26 cellular contexts compared by ENCODE assay signal in the genomic region with DNA sequence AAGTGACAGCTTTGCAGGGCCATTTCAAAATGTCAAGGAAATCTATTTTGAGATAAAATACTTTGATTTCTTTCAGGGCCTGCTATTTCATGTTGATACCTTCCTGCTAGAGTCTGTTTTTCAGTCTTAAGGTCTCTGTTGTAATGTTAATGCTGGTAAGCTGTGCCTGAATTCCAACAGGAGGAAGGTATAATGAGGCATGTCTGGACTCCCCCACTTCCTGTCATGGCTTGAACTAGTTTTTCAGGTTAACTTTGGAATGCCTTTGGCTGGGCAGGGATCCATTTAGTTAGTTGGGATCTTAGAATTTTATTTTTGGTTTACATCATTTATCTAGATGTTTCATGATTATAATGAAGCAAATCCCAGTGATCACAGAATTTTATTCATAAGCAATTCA.
DNase-seq lines count a peak whose midpoint lies in the region; ATAC-seq, FAIRE-seq and TF ChIP-seq lines count a peak whose summit lies in the region.
"Had no signal": no experiment of that assay in that cellular context is flagged by ENCODE, and none has a peak within 500 bp of the region (broad histone marks: within the 10 kb centered on the region; RNA-seq: fewer than 3 reads in every experiment).

No MANE protein-coding gene starts in this region.

- FAIRE-seq in astrocyte (lab: Jason Lieb, UNC) (peak; percentile 49), RCC 7860 (lab: Jason Lieb, UNC) (no peak)
- FAIRE-seq: G401.6, GM18507 had no signal

- no peak overlapping the region for H2BK12ac ChIP-seq in mesenchymal stem cell (ENCODE audit: low read length in 2 of 2)

- H3K79me2 ChIP-seq in astrocyte (ENCODE audit: insufficient read depth, low read length): no peaks in the 10 kb centered on the region

- no peaks in the 10 kb centered on the region for H4K20me1 ChIP-seq in astrocyte (ENCODE audit: insufficient read depth, low read length)

- no peak overlapping the region for H3K27ac Mint-ChIP-seq in astrocyte (ENCODE audit: unreplicated experiment)
- H3K27ac Mint-ChIP-seq: CD4-positive, alpha-beta memory T cell had no signal

- no peaks in the 10 kb centered on the region for H3K4me1 Mint-ChIP-seq in astrocyte (ENCODE audit: low read depth, unreplicated experiment)
- H3K4me1 Mint-ChIP-seq: CD4-positive, alpha-beta memory T cell had no signal

- H3K27me3 ChIP-seq in astrocyte (ENCODE audit: insufficient read depth, low read length): no peaks in the 10 kb centered on the region
- no peaks in the 10 kb centered on the region for H3K27me3 ChIP-seq in foreskin keratinocyte
- no peaks in the 10 kb centered on the region for H3K27me3 ChIP-seq in suprapubic skin
- no peaks in the 10 kb centered on the region for H3K27me3 ChIP-seq in mesenchymal stem cell (ENCODE audit: control insufficient read depth in 1 of 2, insufficient read depth in 1 of 2, low read length in 2 of 2)

- no peak overlapping the region for H2BK120ac ChIP-seq in mesenchymal stem cell (ENCODE audit: low read depth, low read length)

- no peaks in the 10 kb centered on the region for H3K79me1 ChIP-seq in mesenchymal stem cell (replicated peaks; ENCODE audit: low read length, poor library complexity, severe bottlenecking)

- H2BK5ac ChIP-seq in mesenchymal stem cell (ENCODE audit: low read depth, low read length, poor library complexity, severe bottlenecking): no peak overlapping the region

- H3K27me3 Mint-ChIP-seq in astrocyte (ENCODE audit: low read depth, unreplicated experiment): no peaks in the 10 kb centered on the region
- H3K27me3 Mint-ChIP-seq: CD4-positive, alpha-beta memory T cell had no signal

- H2AFZ ChIP-seq in astrocyte (ENCODE audit: low read depth, low read length): no peak overlapping the region
- no peak overlapping the region for H2AFZ ChIP-seq in mesenchymal stem cell (ENCODE audit: low read depth, low read length)

- H3K27ac ChIP-seq in astrocyte (ENCODE audit: low read depth, low read length) (no peak overlapping the region), foreskin keratinocyte (no peak overlapping the region), suprapubic skin (no peak overlapping the region), mesenchymal stem cell (ENCODE audit: low read length, poor library complexity, severe bottlenecking) (no peak overlapping the region)
- H3K27ac ChIP-seq: 22Rv1; BLaER1 treated with 17β-estradiol and CSF1 and Interleukin-3, amounts not matched to agents 10 nM and 100 nM had no signal

- no peak for TF ChIP-seq POLR2A in suprapubic skin (IDR thresholded peaks at IDR 0.05)

- H3K4me3 ChIP-seq in astrocyte (ENCODE audit: insufficient read depth, low read depth, low read length) (no peak overlapping the region), suprapubic skin (no peak overlapping the region), mesenchymal stem cell (ENCODE audit: insufficient read depth in 1 of 2, low read depth in 1 of 2, low read length in 2 of 2) (no peak overlapping the region)
- H3K4me3 ChIP-seq: BLaER1 treated with 17β-estradiol and CSF1 and Interleukin-3, amounts not matched to agents 10 nM and 100 nM had no signal

- H4K91ac ChIP-seq in mesenchymal stem cell (ENCODE audit: low read length): no peak overlapping the region

- H3K14ac ChIP-seq in mesenchymal stem cell (ENCODE audit: low read length in 2 of 2): no peak overlapping the region

- H2AK5ac ChIP-seq in mesenchymal stem cell (ENCODE audit: low read length, severe bottlenecking): no peak overlapping the region

- ATAC-seq in foreskin keratinocyte: peak; percentile 78

- TF ChIP-seq EP300 in suprapubic skin (IDR thresholded peaks at IDR 0.05): no peak

- no peak overlapping the region for H4K8ac ChIP-seq in mesenchymal stem cell (ENCODE audit: low read length)

- no peak overlapping the region for H3K4me2 ChIP-seq in astrocyte (ENCODE audit: low read length)
- no peak overlapping the region for H3K4me2 ChIP-seq in mesenchymal stem cell (ENCODE audit: low read length, poor library complexity, severe bottlenecking)

- no peaks in the 10 kb centered on the region for H3K9me3 ChIP-seq in astrocyte (ENCODE audit: insufficient read depth, low read depth, low read length)
- H3K9me3 ChIP-seq in suprapubic skin: no peaks in the 10 kb centered on the region
- H3K9me3 ChIP-seq in mesenchymal stem cell (ENCODE audit: control insufficient read depth, low read length): no peaks in the 10 kb centered on the region
- H3K9me3 ChIP-seq: Caco-2 had no signal

- H3K4me3 Mint-ChIP-seq in astrocyte (ENCODE audit: unreplicated experiment): no peak overlapping the region
- H3K4me3 Mint-ChIP-seq: CD4-positive, alpha-beta memory T cell had no signal

- no peaks in the 10 kb centered on the region for H3K9me3 Mint-ChIP-seq in astrocyte (ENCODE audit: unreplicated experiment)

- H3K4me1 ChIP-seq in astrocyte (ENCODE audit: insufficient read depth, low read length): no peaks in the 10 kb centered on the region
- peaks cover 5% of the 10 kb centered on the region for H3K4me1 ChIP-seq in foreskin keratinocyte
- no peaks in the 10 kb centered on the region for H3K4me1 ChIP-seq in suprapubic skin
- H3K4me1 ChIP-seq in mesenchymal stem cell (ENCODE audit: control insufficient read depth, insufficient read depth, low read depth, low read length): no peaks in the 10 kb centered on the region
- H3K4me1 ChIP-seq: Caco-2 had no signal

- H3K18ac ChIP-seq in mesenchymal stem cell (ENCODE audit: low read depth in 1 of 2, low read length in 2 of 2): no peak overlapping the region

- no peaks in the 10 kb centered on the region for H3K36me3 ChIP-seq in astrocyte (ENCODE audit: insufficient read depth, low read length)
- no peaks in the 10 kb centered on the region for H3K36me3 ChIP-seq in suprapubic skin
- no peaks in the 10 kb centered on the region for H3K36me3 ChIP-seq in mesenchymal stem cell (ENCODE audit: control insufficient read depth in 1 of 2, insufficient read depth in 2 of 2, low read depth in 1 of 2, low read length in 2 of 2)
- H3K36me3 ChIP-seq: BLaER1 treated with 17β-estradiol and CSF1 and Interleukin-3, amounts not matched to agents 10 nM and 100 nM had no signal

- no peak overlapping the region for H3K23ac ChIP-seq in mesenchymal stem cell (ENCODE audit: low read length in 2 of 2)

- H3K9ac ChIP-seq in astrocyte (ENCODE audit: low read length) (no peak overlapping the region), mesenchymal stem cell (ENCODE audit: low read length) (no peak overlapping the region)
- H3K9ac ChIP-seq: BLaER1 treated with 17β-estradiol and CSF1 and Interleukin-3, amounts not matched to agents 10 nM and 100 nM had no signal

- H3K4ac ChIP-seq in mesenchymal stem cell (ENCODE audit: low read depth in 1 of 2, low read length in 2 of 2): no peak overlapping the region

- TF ChIP-seq CTCF in astrocyte (IDR thresholded peaks at IDR 0.05; ENCODE audit: insufficient read depth, low read depth, low read length) (no peak), foreskin keratinocyte (conservative IDR thresholded peaks at IDR 0.05) (no peak), suprapubic skin (IDR thresholded peaks at IDR 0.05) (no peak)

- peak; percentile 8 for DNase-seq in DMS53 (lab: John Stamatoyannopoulos, UW)
- DNase-seq in DMS53 treated with DMSO at 0.1 percent for 48 hours (lab: John Stamatoyannopoulos, UW; ENCODE audit: unreplicated experiment): no peak
- no peak for DNase-seq in astrocyte (ENCODE audit: low read depth)
- peak; percentile 39 to 72 for DNase-seq in foreskin keratinocyte
- DNase-seq in kidney tubule cell (ENCODE audit: low spot score): no peak
- DNase-seq in suprapubic skin (ENCODE audit: low spot score in 2 of 2): no peak
- DNase-seq in mesenchymal stem cell: no peak
- no peak for DNase-seq in RCC 7860 (ENCODE audit: low spot score)
- DNase-seq: ACHN; Caco-2; CD4-positive, alpha-beta memory T cell; DMS 273 treated with DMSO at 0.1 percent for 48 hours; GOT3; KBM-7; NCI-H1092 treated with DMSO at 0.1 percent for 48 hours; NCI-H1436 treated with DMSO at 0.1 percent for 48 hours; NCI-H2029; NCI-H2171; NCI-H446; NCI-H526; OCI-M1; Right ventricle myocardium superior had no signal

- H3K36me3 Mint-ChIP-seq in astrocyte (ENCODE audit: low read depth, unreplicated experiment): no peaks in the 10 kb centered on the region
- H3K36me3 Mint-ChIP-seq: CD4-positive, alpha-beta memory T cell had no signal

- H2BK15ac ChIP-seq in mesenchymal stem cell (ENCODE audit: low read depth, poor library complexity, severe bottlenecking): no peak overlapping the region

Comparison
In these comparisons a context has a peak if more than half of its experiments do, and no peak if none do; other contexts are left out.
1. DNase-seq: peak in DMS53 (single experiment) and foreskin keratinocyte (2 of 2); none in DMS53 treated with DMSO at 0.1 percent for 48 hours (single experiment), astrocyte (single experiment), kidney tubule cell (single experiment), suprapubic skin (0 of 2), mesenchymal stem cell (single experiment) and RCC 7860 (single experiment).